ENCODE assay signal across 1 cellular context in the genomic region with DNA sequence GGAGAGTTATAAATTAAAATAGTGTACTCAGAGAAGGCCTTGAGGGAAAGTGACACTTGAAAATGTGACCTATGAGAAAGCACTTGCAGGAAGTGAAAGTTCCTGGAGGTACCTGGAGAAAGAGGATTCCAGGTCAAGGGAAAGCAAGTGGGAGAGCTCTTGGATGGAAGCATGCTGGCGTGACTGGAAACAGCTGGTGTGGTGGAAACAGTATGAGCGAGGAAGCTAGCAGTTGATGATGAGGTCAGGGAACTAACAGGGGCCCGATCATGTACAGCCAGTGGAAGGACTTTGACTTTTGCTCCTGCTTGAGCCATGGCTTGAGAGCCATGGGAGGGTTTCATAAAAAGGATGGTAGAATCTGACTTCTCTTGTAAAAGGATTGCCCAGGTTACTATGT.
TF ChIP-seq lines count a peak whose summit lies in the region.

No MANE protein-coding gene starts in this region.

TF ChIP-seq in HepG2, 621 proteins besides CTCF, POLR2A, EP300 and RAD21:
- TF ChIP-seq HNF4A (CRISPR knock-in tag; IDR thresholded peaks at IDR 0.05) (peak; percentile 20; the same call in 1 of the 2 replicates), MEIS2 (CRISPR knock-in tag; IDR thresholded peaks at IDR 0.05) (no peak)
- TF ChIP-seq, protein P1, sequence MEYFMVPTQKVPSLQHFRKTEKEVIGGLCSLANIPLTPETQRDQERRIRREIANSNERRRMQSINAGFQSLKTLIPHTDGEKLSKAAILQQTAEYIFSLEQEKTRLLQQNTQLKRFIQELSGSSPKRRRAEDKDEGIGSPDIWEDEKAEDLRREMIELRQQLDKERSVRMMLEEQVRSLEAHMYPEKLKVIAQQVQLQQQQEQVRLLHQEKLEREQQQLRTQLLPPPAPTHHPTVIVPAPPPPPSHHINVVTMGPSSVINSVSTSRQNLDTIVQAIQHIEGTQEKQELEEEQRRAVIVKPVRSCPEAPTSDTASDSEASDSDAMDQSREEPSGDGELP (IDR thresholded peaks at IDR 0.05; ENCODE audit: borderline replicate concordance, low read depth): peak; percentile 33; the same call in 1 of the 2 replicates
